Comparison of ENCODE assay signal across 37 cellular contexts in the genomic region with DNA sequence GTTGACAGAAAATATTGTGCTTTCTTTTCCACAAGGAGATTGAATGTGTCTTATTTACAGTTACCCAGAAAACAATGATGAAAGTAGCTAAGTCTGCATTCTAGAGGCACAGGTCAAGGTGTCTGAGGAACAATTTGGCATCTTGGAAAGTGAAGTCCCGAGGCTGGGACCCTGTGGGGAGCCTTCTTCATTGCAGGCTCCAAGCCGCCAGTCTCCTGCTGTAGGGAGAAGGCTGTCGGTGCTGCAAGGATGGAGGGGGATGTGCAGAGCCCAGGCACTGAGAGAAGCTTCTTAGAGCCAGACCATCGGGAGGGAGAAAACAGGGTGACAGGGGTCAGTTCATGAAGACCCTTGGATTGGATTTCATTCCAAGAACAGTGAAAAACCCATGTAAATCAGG. TPM values are rescaled to one million over a fixed set of nuclear protein-coding genes. Genes with fewer than 3 reads are reported as not detected.
A peak's percentile ranks its signal among the peaks of the same experiment; 100 is the strongest.
DNase-seq lines count a peak whose midpoint lies in the region; ATAC-seq, FAIRE-seq and TF ChIP-seq lines count a peak whose summit lies in the region.
"Had no signal": no experiment of that assay in that cellular context is flagged by ENCODE, and none has a peak within 500 bp of the region (broad histone marks: within the 10 kb centered on the region; RNA-seq: fewer than 3 reads in every experiment).

No MANE protein-coding gene starts in this region.

- H3K9ac ChIP-seq in astrocyte (ENCODE audit: low read length): no peak overlapping the region
- H3K9ac ChIP-seq: BLaER1; BLaER1 treated with 17β-estradiol and CSF1 and Interleukin-3, amounts not matched to agents 10 nM and 100 nM had no signal

- ATAC-seq in GM23338 (peak; percentile 56), HG03571 (IDR thresholded peaks at IDR 0.05; ENCODE audit: unreplicated experiment) (no peak)
- ATAC-seq: A549; CD8-positive, alpha-beta T cell had no signal

- no peak for TF ChIP-seq EP300 in esophagus muscularis mucosa (IDR thresholded peaks at IDR 0.05)

- H3K4me3 ChIP-seq in GM23338 (no peak overlapping the region), astrocyte (ENCODE audit: insufficient read depth, low read depth, low read length) (no peak overlapping the region), esophagus muscularis mucosa (no peak overlapping the region)
- H3K4me3 ChIP-seq: A549; BLaER1; BLaER1 treated with 17β-estradiol and CSF1 and Interleukin-3, amounts not matched to agents 10 nM and 100 nM had no signal

- no peak overlapping the region for H3K4me3 Mint-ChIP-seq in GM23338
- H3K4me3 Mint-ChIP-seq in astrocyte (ENCODE audit: unreplicated experiment): no peak overlapping the region
- H3K4me3 Mint-ChIP-seq in endothelial cell (ENCODE audit: unreplicated experiment): no peak overlapping the region
- H3K4me3 Mint-ChIP-seq in activated CD4-positive, alpha-beta memory T cell treated with anti-CD3 and anti-CD28 coated beads for 36 hours: no peak overlapping the region
- H3K4me3 Mint-ChIP-seq: B cell; CD14-positive monocyte; CD4-positive, alpha-beta memory T cell; CD4-positive, alpha-beta T cell; CD4-positive, CD25-positive, alpha-beta regulatory T cell; CD8-positive, alpha-beta memory T cell; CD8-positive, alpha-beta T cell had no signal

- intact Hi-C loops in esophagus muscularis mucosa (cut with DNase I): no loop called here
- intact Hi-C loops in activated CD4-positive, alpha-beta memory T cell treated with anti-CD3 and anti-CD28 coated beads for 36 hours (cut with micrococcal nuclease): no loop called here

- no peaks in the 10 kb centered on the region; the same call in 2 of the 3 replicates for H3K9me3 Mint-ChIP-seq in GM23338
- H3K9me3 Mint-ChIP-seq in astrocyte (ENCODE audit: unreplicated experiment): peaks cover 3% of the 10 kb centered on the region
- no peaks in the 10 kb centered on the region for H3K9me3 Mint-ChIP-seq in endothelial cell (ENCODE audit: unreplicated experiment)
- H3K9me3 Mint-ChIP-seq in activated CD4-positive, alpha-beta memory T cell treated with anti-CD3 and anti-CD28 coated beads for 36 hours: peaks cover 7% of the 10 kb centered on the region
- H3K9me3 Mint-ChIP-seq: CD8-positive, alpha-beta T cell had no signal

- H3K27me3 Mint-ChIP-seq in GM23338 (ENCODE audit: insufficient read depth, low read depth, poor library complexity): no peaks in the 10 kb centered on the region
- no peaks in the 10 kb centered on the region for H3K27me3 Mint-ChIP-seq in astrocyte (ENCODE audit: low read depth, unreplicated experiment)
- H3K27me3 Mint-ChIP-seq in endothelial cell (ENCODE audit: unreplicated experiment): peaks cover 1% of the 10 kb centered on the region
- H3K27me3 Mint-ChIP-seq in activated CD4-positive, alpha-beta memory T cell treated with anti-CD3 and anti-CD28 coated beads for 36 hours: peaks cover 5% of the 10 kb centered on the region

- H3K79me2 ChIP-seq in GM23338 (replicated peaks; ENCODE audit: insufficient read depth) (no peaks in the 10 kb centered on the region), astrocyte (ENCODE audit: insufficient read depth, low read length) (no peaks in the 10 kb centered on the region)

- no peaks in the 10 kb centered on the region for H3K36me3 Mint-ChIP-seq in GM23338 (ENCODE audit: low read depth)
- H3K36me3 Mint-ChIP-seq in astrocyte (ENCODE audit: low read depth, unreplicated experiment): no peaks in the 10 kb centered on the region
- H3K36me3 Mint-ChIP-seq in endothelial cell (ENCODE audit: low read depth, unreplicated experiment): no peaks in the 10 kb centered on the region
- no peaks in the 10 kb centered on the region for H3K36me3 Mint-ChIP-seq in activated CD4-positive, alpha-beta memory T cell treated with anti-CD3 and anti-CD28 coated beads for 36 hours
- H3K36me3 Mint-ChIP-seq: CD14-positive monocyte; CD4-positive, alpha-beta memory T cell; CD4-positive, CD25-positive, alpha-beta regulatory T cell; CD8-positive, alpha-beta memory T cell; CD8-positive, alpha-beta T cell had no signal

- no peaks in the 10 kb centered on the region for H3F3A ChIP-seq in GM23338 (replicated peaks; ENCODE audit: low read depth)

- H3K27ac Mint-ChIP-seq in GM23338 (no peak overlapping the region), astrocyte (ENCODE audit: unreplicated experiment) (peak overlapping the region; percentile 27), endothelial cell (ENCODE audit: unreplicated experiment) (peak overlapping the region; percentile 33)
- no peak overlapping the region for H3K27ac Mint-ChIP-seq in activated CD4-positive, alpha-beta memory T cell treated with anti-CD3 and anti-CD28 coated beads for 36 hours
- H3K27ac Mint-ChIP-seq: B cell; CD14-positive monocyte; CD4-positive, alpha-beta memory T cell; CD4-positive, alpha-beta T cell; CD4-positive, CD25-positive, alpha-beta regulatory T cell; CD8-positive, alpha-beta memory T cell; CD8-positive, alpha-beta T cell had no signal

- no peak for FAIRE-seq in astrocyte (lab: Jason Lieb, UNC)
- FAIRE-seq: A204.1, A549, D721Med had no signal

- H3K4me1 Mint-ChIP-seq in GM23338: peaks cover 2% of the 10 kb centered on the region; the same call in 1 of the 3 replicates
- peaks cover 5% of the 10 kb centered on the region for H3K4me1 Mint-ChIP-seq in astrocyte (ENCODE audit: low read depth, unreplicated experiment)
- H3K4me1 Mint-ChIP-seq in endothelial cell (ENCODE audit: unreplicated experiment): no peaks in the 10 kb centered on the region
- H3K4me1 Mint-ChIP-seq in activated CD4-positive, alpha-beta memory T cell treated with anti-CD3 and anti-CD28 coated beads for 36 hours (ENCODE audit: low read depth): no peaks in the 10 kb centered on the region
- H3K4me1 Mint-ChIP-seq: B cell; CD14-positive monocyte; CD4-positive, alpha-beta memory T cell; CD4-positive, CD25-positive, alpha-beta regulatory T cell; CD8-positive, alpha-beta memory T cell had no signal

- no peaks in the 10 kb centered on the region for H3K9me2 ChIP-seq in GM23338 (ENCODE audit: insufficient read depth)

- H3K9me3 ChIP-seq in astrocyte (ENCODE audit: insufficient read depth, low read depth, low read length) (no peaks in the 10 kb centered on the region), esophagus muscularis mucosa (no peaks in the 10 kb centered on the region)
- H3K9me3 ChIP-seq: A549, BE2C, BLaER1, Caco-2 had no signal

- H3K4me2 ChIP-seq in GM23338: no peak overlapping the region
- H3K4me2 ChIP-seq in astrocyte (ENCODE audit: low read length): no peak overlapping the region
- H3K4me2 ChIP-seq: A549; BLaER1; BLaER1 treated with 17β-estradiol and CSF1 and Interleukin-3, amounts not matched to agents 10 nM and 100 nM had no signal

- H2AFZ ChIP-seq in GM23338 (no peak overlapping the region), astrocyte (ENCODE audit: low read depth, low read length) (no peak overlapping the region)

- WGBS in esophagus muscularis mucosa: 31% methylated on average over 4 of the region's 4 CpGs

- TF ChIP-seq CTCF in GM23338 (conservative IDR thresholded peaks at IDR 0.05; ENCODE audit: low read depth in 2 of 2) (no peak), astrocyte (IDR thresholded peaks at IDR 0.05; ENCODE audit: insufficient read depth, low read depth, low read length) (no peak), endothelial cell (IDR thresholded peaks at IDR 0.05; ENCODE audit: unreplicated experiment) (no peak), esophagus muscularis mucosa (IDR thresholded peaks at IDR 0.05) (no peak)

- no peak overlapping the region for H3K27ac ChIP-seq in GM23338 (ENCODE audit: low read depth)
- H3K27ac ChIP-seq in astrocyte (ENCODE audit: low read depth, low read length): no peak overlapping the region
- no peak overlapping the region for H3K27ac ChIP-seq in esophagus muscularis mucosa (replicated peaks in 1 of 4)
- H3K27ac ChIP-seq: 22Rv1; A549; BLaER1; BLaER1 treated with 17β-estradiol and CSF1 and Interleukin-3, amounts not matched to agents 10 nM and 100 nM; C4-2B had no signal

- CTCF ChIA-PET in activated CD4-positive, alpha-beta memory T cell treated with anti-CD3 and anti-CD28 coated beads for 36 hours (lab: Charles Lee): no interaction called here

- no peak for TF ChIP-seq POLR2A in esophagus muscularis mucosa (IDR thresholded peaks at IDR 0.05; ENCODE audit: low read depth)

- no peaks in the 10 kb centered on the region for H3K27me3 ChIP-seq in GM23338 (ENCODE audit: insufficient read depth)
- H3K27me3 ChIP-seq in astrocyte (ENCODE audit: insufficient read depth, low read length): no peaks in the 10 kb centered on the region
- H3K27me3 ChIP-seq in esophagus muscularis mucosa: no peaks in the 10 kb centered on the region
- H3K27me3 ChIP-seq: BLaER1; BLaER1 treated with 17β-estradiol and CSF1 and Interleukin-3, amounts not matched to agents 10 nM and 100 nM had no signal

- POLR2A ChIA-PET in activated CD4-positive, alpha-beta memory T cell treated with anti-CD3 and anti-CD28 coated beads for 36 hours (lab: Charles Lee): no interaction called here

- H4K20me1 ChIP-seq in GM23338 (replicated peaks; ENCODE audit: insufficient read depth) (no peaks in the 10 kb centered on the region), astrocyte (ENCODE audit: insufficient read depth, low read length) (no peaks in the 10 kb centered on the region)
- H4K20me1 ChIP-seq: BLaER1; BLaER1 treated with 17β-estradiol and CSF1 and Interleukin-3, amounts not matched to agents 10 nM and 100 nM had no signal

- no peak for DNase-seq in GM23338 (ENCODE audit: low spot score)
- no peak for DNase-seq in astrocyte (ENCODE audit: low read depth)
- no peak for DNase-seq in endothelial cell (ENCODE audit: low spot score)
- peak; percentile 87 for DNase-seq in esophagus muscularis mucosa (ENCODE audit: extremely low spot score)
- no peak for DNase-seq in activated CD4-positive, alpha-beta memory T cell treated with anti-CD3 and anti-CD28 coated beads for 36 hours
- DNase-seq in NCI-H2196 treated with DMSO at 0.1 percent for 48 hours (lab: John Stamatoyannopoulos, UW; ENCODE audit: unreplicated experiment): no peak
- DNase-seq in stimulated activated CD4-positive, alpha-beta T cell treated with anti-CD3 and anti-CD28 coated beads, Interleukin-2, amount 100 ng/mL, for 24 hours: no peak
- DNase-seq: 8988T; ACHN; AML-193; BE2C; C1 segment of cervical spinal cord; Caco-2; Calu3; CD4-positive, alpha-beta memory T cell; CD4-positive, alpha-beta T cell; CD4-positive, CD25-positive, alpha-beta regulatory T cell; CD8-positive, alpha-beta memory T cell; CD8-positive, alpha-beta T cell; COR-L47; DMS 273 treated with DMSO at 0.1 percent for 48 hours; DMS153; DMS53; DMS79; DMS79 treated with DMSO at 0.1 percent for 48 hours; DND-41; EL had no signal

- H3K4me1 ChIP-seq in GM23338 (ENCODE audit: insufficient read depth): no peaks in the 10 kb centered on the region
- H3K4me1 ChIP-seq in astrocyte (ENCODE audit: insufficient read depth, low read length): no peaks in the 10 kb centered on the region
- H3K4me1 ChIP-seq in esophagus muscularis mucosa: peaks cover 0 to 11% (median 5%) of the 10 kb centered on the region in 4 donors
- H3K4me1 ChIP-seq: A549; BE2C; BLaER1; BLaER1 treated with 17β-estradiol and CSF1 and Interleukin-3, amounts not matched to agents 10 nM and 100 nM; Caco-2 had no signal

- H3K36me3 ChIP-seq in GM23338 (ENCODE audit: insufficient read depth) (no peaks in the 10 kb centered on the region), astrocyte (ENCODE audit: insufficient read depth, low read length) (no peaks in the 10 kb centered on the region), esophagus muscularis mucosa (no peaks in the 10 kb centered on the region)
- H3K36me3 ChIP-seq: BE2C; BLaER1; BLaER1 treated with 17β-estradiol and CSF1 and Interleukin-3, amounts not matched to agents 10 nM and 100 nM had no signal

RNA-seq across cellular contexts. Expression of gene NSMCE3, which starts 25.1 kb away (rescaled TPM):
- 9.7 and 11.0 TPM in 2 replicates for total RNA-seq in GM23338 (2014; rRNA removed; shearing (Covaris generic))
- polyA plus RNA-seq in GM23338 (2016; fragmentation: Nextera tagmentation; extraction: Ambion mirVana): 10.0 and 10.5 TPM in 2 replicates
- total RNA-seq in astrocyte: 8.2 and 8.3 TPM in 2 replicates
- total RNA-seq in endothelial cell (ENCODE audit: unreplicated experiment): 20.4 TPM
- total RNA-seq in esophagus muscularis mucosa: 10 to 100 TPM in 3 of 4 donors, 1 to 10 TPM in 1; 8.3 to 18.4 (median 15.7) TPM
- 1 to 10 TPM; 7.7 TPM for total RNA-seq in activated CD4-positive, alpha-beta memory T cell treated with anti-CD3 and anti-CD28 coated beads for 36 hours

Comparison
In these comparisons a context has a peak if more than half of its experiments do, and no peak if none do; other contexts are left out.
1. H3K27ac Mint-ChIP-seq: peak in astrocyte (single experiment) and endothelial cell (single experiment); none in GM23338 (single experiment) and activated CD4-positive, alpha-beta memory T cell treated with anti-CD3 and anti-CD28 coated beads for 36 hours (single experiment).